ENCODE assay signal across 8 cellular contexts in genomic region chr1:108561731-108562326, GRCh38. TPM values are rescaled to one million over a fixed set of nuclear protein-coding genes. Genes with fewer than 3 reads are reported as not detected.
A peak's percentile ranks its signal among the peaks of the same experiment; 100 is the strongest.
DNase-seq lines count a peak whose midpoint lies in the region; ATAC-seq and TF ChIP-seq lines count a peak whose summit lies in the region.

No MANE protein-coding gene starts in this region.

- peaks cover 0 to 51% (median 15%) of the 10 kb centered on the region in 12 donors for H3K4me1 ChIP-seq in heart left ventricle
- H3K4me1 ChIP-seq in spleen = peaks cover 21 to 83% (median 55%) of the 10 kb centered on the region in 6 donors

- intact Hi-C loops in heart left ventricle (cut with DNase I) (loop anchor here in 7 of 10 donors (2.0 to 10.0 kb wide), 11 partner anchors 23 to 81 kb away; no protein-coding TSS in a partner anchor), spleen (cut with DNase I; ENCODE audit: low total_unique reads) (loop anchor here (2.0 to 5.0 kb wide), 2 partner anchors 49 to 85 kb away; no protein-coding TSS in a partner anchor)

- H3K27me3 ChIP-seq in heart left ventricle (no peaks in the 10 kb centered on the region), spleen (replicated peaks in 1 of 7) (no peaks in the 10 kb centered on the region)

- no peak overlapping the region for H3K27ac ChIP-seq in heart left ventricle
- peak overlapping the region in 2 of 8 donors; percentile 82 to 84 for H3K27ac ChIP-seq in spleen

- DNase-seq in EL = peak; percentile 33
- peak; percentile 57 for DNase-seq in SHP77 treated with DMSO at 0.1 percent for 48 hours (lab: John Stamatoyannopoulos, UW)
- peak; percentile 74 for DNase-seq in activated effector memory CD4-positive, alpha-beta T cell treated with Interleukin-2 at 50 U/mL for 16 hours
- peak; percentile 42 to 82 (median 53) for DNase-seq in heart left ventricle
- peak; percentile 96 for DNase-seq in spleen
- no peak for DNase-seq in middle frontal gyrus (ENCODE audit: extremely low spot score, low spot score)

- TF ChIP-seq RAD21 in Ishikawa (IDR thresholded peaks at IDR 0.05; ENCODE audit: low read depth) = peak; percentile 86

- H3K36me3 ChIP-seq in heart left ventricle (no peaks in the 10 kb centered on the region), spleen (no peaks in the 10 kb centered on the region)

- TF ChIP-seq POLR2A in heart left ventricle (IDR thresholded peaks at IDR 0.05) (no peak), spleen (IDR thresholded peaks at IDR 0.05) (no peak)

- H3K4me3 ChIP-seq in heart left ventricle (peak overlapping the region in 8 of 12 donors; percentile 68 to 85 (median 78)), spleen (peak overlapping the region in 5 of 8 donors; percentile 11 to 84 (median 66))

- ATAC-seq in GM21576 (IDR thresholded peaks at IDR 0.05; ENCODE audit: unreplicated experiment) = peak; percentile 36
- no peak for ATAC-seq in heart left ventricle

- TF ChIP-seq EP300 in Ishikawa (IDR thresholded peaks at IDR 0.05; ENCODE audit: borderline replicate concordance) = no peak

- peak in 8 of 12 donors; percentile 20 to 52 (median 34) for TF ChIP-seq CTCF in heart left ventricle (IDR thresholded peaks at IDR 0.05)
- TF ChIP-seq CTCF in spleen (IDR thresholded peaks at IDR 0.05 in 8 of 11, conservative IDR thresholded peaks at IDR 0.05 in 3 of 11) = peak; percentile 73 to 89 (median 82)

- WGBS in heart left ventricle, 4 donors = 66 to 78% (median 70%) methylated on average over 11 of the region's 11 CpGs
- 31 to 45% (median 41%) methylated on average over 11 of the region's 11 CpGs for WGBS in spleen, 5 donors

- no peaks in the 10 kb centered on the region for H3K9me3 ChIP-seq in heart left ventricle
- no peaks in the 10 kb centered on the region for H3K9me3 ChIP-seq in spleen

TF ChIP-seq in Ishikawa, 13 proteins besides CTCF, POLR2A, EP300 and RAD21:
- TF ChIP-seq EGR1 (IDR thresholded peaks at IDR 0.05) = no peak
- TF ChIP-seq TAF1 (IDR thresholded peaks at IDR 0.05; ENCODE audit: low read depth) = no peak
- TF ChIP-seq ZBTB7A (IDR thresholded peaks at IDR 0.05; ENCODE audit: low read depth) = no peak
- TF ChIP-seq CREB1 (IDR thresholded peaks at IDR 0.05; ENCODE audit: low read depth) = no peak
- TF ChIP-seq TEAD4 (IDR thresholded peaks at IDR 0.05) = no peak
- TF ChIP-seq MAX (IDR thresholded peaks at IDR 0.05) = no peak

RNA-seq across cellular contexts. Expression of gene EEIG2, which starts 1.9 kb away (rescaled TPM):
- total RNA-seq in heart left ventricle (10 to 100 TPM in 2 of 9 donors, 1 to 10 TPM in 7; 3.4 to 14.1 (median 6.0) TPM), spleen (10 to 100 TPM; 17.1 to 21.1 (median 17.8) TPM)
- polyA plus RNA-seq in heart left ventricle (1 to 10 TPM; 1.2 to 2.6 TPM), spleen (1 to 10 TPM; 3.3 to 5.4 (median 4.5) TPM)
